1 cellular context compared by ENCODE assay signal in genomic region chr13:30408319-30409101, GRCh38.
A peak's percentile ranks its signal among the peaks of the same experiment; 100 is the strongest.
TF ChIP-seq lines count a peak whose summit lies in the region.

No MANE protein-coding gene starts in this region.

TF ChIP-seq in HepG2, 621 proteins besides CTCF, POLR2A, EP300 and RAD21 (continued from another document and continues in another):
- TF ChIP-seq, protein P1, sequence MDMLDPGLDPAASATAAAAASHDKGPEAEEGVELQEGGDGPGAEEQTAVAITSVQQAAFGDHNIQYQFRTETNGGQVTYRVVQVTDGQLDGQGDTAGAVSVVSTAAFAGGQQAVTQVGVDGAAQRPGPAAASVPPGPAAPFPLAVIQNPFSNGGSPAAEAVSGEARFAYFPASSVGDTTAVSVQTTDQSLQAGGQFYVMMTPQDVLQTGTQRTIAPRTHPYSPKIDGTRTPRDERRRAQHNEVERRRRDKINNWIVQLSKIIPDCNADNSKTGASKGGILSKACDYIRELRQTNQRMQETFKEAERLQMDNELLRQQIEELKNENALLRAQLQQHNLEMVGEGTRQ (IDR thresholded peaks at IDR 0.05; ENCODE audit: low read depth, low read length): peak; percentile 80
- TF ChIP-seq, protein P1 (CRISPR knock-in tag; IDR thresholded peaks at IDR 0.05; ENCODE audit: borderline replicate concordance): peak; percentile 87
- no peak for TF ChIP-seq ARID3A (IDR thresholded peaks at IDR 0.05; ENCODE audit: low read depth, low read length)
- no peak for TF ChIP-seq ZNF589 (CRISPR knock-in tag; conservative IDR thresholded peaks at IDR 0.05)
- TF ChIP-seq SOX13 (IDR thresholded peaks at IDR 0.05): no peak
- 0 out of 4 replicates have a peak, but pooled peaks of 1 of the 2 experiments have one; percentile 45 for TF ChIP-seq SOX13 (CRISPR knock-in tag; conservative IDR thresholded peaks at IDR 0.05 in 1 of 2, IDR thresholded peaks at IDR 0.05 in 1 of 2)
- no peak for TF ChIP-seq TRIM22 (IDR thresholded peaks at IDR 0.05)
- peak; percentile 81; the same call in 1 of the 2 replicates for TF ChIP-seq ZNF232 (CRISPR knock-in tag; IDR thresholded peaks at IDR 0.05; ENCODE audit: borderline replicate concordance)
- TF ChIP-seq CEBPB (IDR thresholded peaks at IDR 0.05; ENCODE audit: borderline replicate concordance, low read depth, low read length): no peak
- TF ChIP-seq, protein P2, sequence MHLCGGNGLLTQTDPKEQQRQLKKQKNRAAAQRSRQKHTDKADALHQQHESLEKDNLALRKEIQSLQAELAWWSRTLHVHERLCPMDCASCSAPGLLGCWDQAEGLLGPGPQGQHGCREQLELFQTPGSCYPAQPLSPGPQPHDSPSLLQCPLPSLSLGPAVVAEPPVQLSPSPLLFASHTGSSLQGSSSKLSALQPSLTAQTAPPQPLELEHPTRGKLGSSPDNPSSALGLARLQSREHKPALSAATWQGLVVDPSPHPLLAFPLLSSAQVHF (CRISPR knock-in tag; IDR thresholded peaks at IDR 0.05): no peak
- TF ChIP-seq MATR3 (CRISPR knock-in tag; IDR thresholded peaks at IDR 0.05): no peak
- TF ChIP-seq PTBP1 (IDR thresholded peaks at IDR 0.05; ENCODE audit: low read depth, low read length, poor library complexity, severe bottlenecking): no peak
- TF ChIP-seq SMYD3 (CRISPR knock-in tag; IDR thresholded peaks at IDR 0.05): no peak
- TF ChIP-seq CREBL2 (CRISPR knock-in tag; IDR thresholded peaks at IDR 0.05; ENCODE audit: borderline replicate concordance): peak; percentile 63; the same call in 1 of the 2 replicates
- peak; percentile 56 for TF ChIP-seq ARID5B (CRISPR knock-in tag; IDR thresholded peaks at IDR 0.05)
- TF ChIP-seq ZNF34 (CRISPR knock-in tag; IDR thresholded peaks at IDR 0.05; ENCODE audit: borderline replicate concordance): no peak
- TF ChIP-seq CERS6 (CRISPR knock-in tag; IDR thresholded peaks at IDR 0.05): no peak
- peak; percentile 64; the same call in 1 of the 2 replicates for TF ChIP-seq ZNF703 (CRISPR knock-in tag; IDR thresholded peaks at IDR 0.05; ENCODE audit: borderline replicate concordance)
- TF ChIP-seq HNF4G (IDR thresholded peaks at IDR 0.05; ENCODE audit: borderline replicate concordance, low read depth, low read length): no peak
- TF ChIP-seq HNF4G (CRISPR knock-in tag; IDR thresholded peaks at IDR 0.05; ENCODE audit: borderline replicate concordance, low read depth): no peak; the same call in 1 of the 2 replicates
- no peak for TF ChIP-seq FIP1L1 (IDR thresholded peaks at IDR 0.05; ENCODE audit: borderline replicate concordance, insufficient read depth, low read depth, low read length)
- TF ChIP-seq CAMTA2 (CRISPR knock-in tag; IDR thresholded peaks at IDR 0.05; ENCODE audit: borderline replicate concordance): no peak
- no peak for TF ChIP-seq THYN1 (CRISPR knock-in tag; IDR thresholded peaks at IDR 0.05; ENCODE audit: borderline replicate concordance, low read depth)
- no peak for TF ChIP-seq NFYB (CRISPR knock-in tag; IDR thresholded peaks at IDR 0.05)
- no peak for TF ChIP-seq ZNF709 (CRISPR knock-in tag; IDR thresholded peaks at IDR 0.05)
- peak; percentile 52 for TF ChIP-seq NFYC (CRISPR knock-in tag; IDR thresholded peaks at IDR 0.05)
- no peak for TF ChIP-seq ZNF260 (CRISPR knock-in tag; IDR thresholded peaks at IDR 0.05; ENCODE audit: borderline replicate concordance, low read depth)
- peak; percentile 85 for TF ChIP-seq ZNF331 (CRISPR knock-in tag; IDR thresholded peaks at IDR 0.05)
- TF ChIP-seq ZNF142 (CRISPR knock-in tag; IDR thresholded peaks at IDR 0.05): peak; percentile 80; the same call in 1 of the 2 replicates
- TF ChIP-seq ZNF296 (CRISPR knock-in tag; conservative IDR thresholded peaks at IDR 0.05): no peak
- TF ChIP-seq KLF16 (CRISPR knock-in tag; IDR thresholded peaks at IDR 0.05): peak in 1 of 2 experiments; percentile 65; a peak in 1 of 4 replicates
- no peak for TF ChIP-seq PRMT3 (CRISPR knock-in tag; IDR thresholded peaks at IDR 0.05; ENCODE audit: borderline replicate concordance, low read depth)
- no peak for TF ChIP-seq SIX4 (CRISPR knock-in tag; IDR thresholded peaks at IDR 0.05)
- peak; percentile 63; the same call in 1 of the 2 replicates for TF ChIP-seq ZGPAT (CRISPR knock-in tag; IDR thresholded peaks at IDR 0.05)
- TF ChIP-seq IKZF5 (CRISPR knock-in tag; IDR thresholded peaks at IDR 0.05): peak; percentile 45; the same call in 1 of the 2 replicates
- peak; percentile 91 for TF ChIP-seq MYC (CRISPR knock-in tag; IDR thresholded peaks at IDR 0.05; ENCODE audit: borderline replicate concordance)
- no peak for TF ChIP-seq ZNF619 (CRISPR knock-in tag; IDR thresholded peaks at IDR 0.05)
- 0 out of 2 replicates have a peak, but pooled peaks have one; percentile 28 for TF ChIP-seq ELF3 (CRISPR knock-in tag; IDR thresholded peaks at IDR 0.05)
- TF ChIP-seq ZNF383 (CRISPR knock-in tag; IDR thresholded peaks at IDR 0.05; ENCODE audit: borderline replicate concordance): no peak
- no peak for TF ChIP-seq TOE1 (CRISPR knock-in tag; IDR thresholded peaks at IDR 0.05)
- no peak for TF ChIP-seq SIX1 (CRISPR knock-in tag; IDR thresholded peaks at IDR 0.05; ENCODE audit: borderline replicate concordance)
- TF ChIP-seq ZNF333 (CRISPR knock-in tag; IDR thresholded peaks at IDR 0.05; ENCODE audit: borderline replicate concordance): no peak
